In the genomic region with DNA sequence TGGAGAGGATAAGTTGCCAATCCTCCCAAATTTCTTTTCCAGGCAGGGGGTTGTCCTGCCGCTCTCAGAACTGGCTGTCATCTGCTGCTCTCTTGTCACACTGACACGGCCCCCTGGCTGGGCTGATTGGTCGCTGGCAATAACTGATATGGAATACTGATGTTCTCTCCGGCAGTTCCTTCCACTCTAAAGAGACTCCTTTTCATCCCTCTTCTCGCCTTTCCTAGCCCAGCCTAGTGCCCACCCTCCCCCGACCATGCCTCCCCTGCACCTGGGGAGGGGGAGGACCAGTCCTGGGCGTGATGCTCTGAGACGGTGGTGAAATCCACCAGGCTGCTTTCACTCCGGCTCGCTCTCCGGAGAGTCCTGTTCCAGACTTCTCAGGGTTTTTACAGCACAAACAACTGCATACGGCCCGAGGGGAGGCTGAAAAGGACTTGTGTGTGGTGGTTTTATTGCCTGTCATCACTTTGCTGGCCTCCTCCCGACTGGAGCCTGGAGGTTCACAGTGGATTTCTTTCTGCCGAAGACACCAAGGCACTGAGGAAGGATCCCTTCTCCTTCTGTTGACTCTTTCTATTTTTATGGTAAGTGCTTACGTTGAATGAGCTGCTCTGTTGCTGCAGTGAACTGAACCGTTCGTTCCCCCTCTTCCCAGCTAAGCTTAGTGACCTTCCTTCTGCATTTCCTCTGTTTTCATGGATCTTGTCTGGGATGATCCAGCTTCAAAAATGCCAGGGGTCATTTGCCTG, we compare ENCODE assay signal across 9 cellular contexts. TPM values are rescaled to one million over a fixed set of nuclear protein-coding genes. Genes with fewer than 3 reads are reported as not detected.
DNase-seq lines count a peak whose midpoint lies in the region; ATAC-seq, FAIRE-seq and TF ChIP-seq lines count a peak whose summit lies in the region.
"Had no signal": no experiment of that assay in that cellular context is flagged by ENCODE, and none has a peak within 500 bp of the region (broad histone marks: within the 10 kb centered on the region; RNA-seq: fewer than 3 reads in every experiment).

TSS of gene ANO4 (plus strand) at position 336 of the 752 bp plus-strand sequence. CDS start 107,010 bp downstream, outside the sequence.

- H3K9ac ChIP-seq in H1 (replicated peaks in 1 of 4; ENCODE audit: extremely low read depth in 1 of 4, low read depth in 3 of 4, low read length in 3 of 4), result peak within 1 kb of the TSS in 1 of 4 experiments; percentile 37; a peak in 1 of 7 replicates

- no peaks in the 10 kb centered on the region for H4K20me1 ChIP-seq in H1 (replicated peaks in 1 of 2; ENCODE audit: control insufficient read depth in 1 of 2, insufficient read depth in 2 of 2, low read length in 2 of 2)

- peak within 1 kb of the TSS; percentile 60 for H2BK12ac ChIP-seq in H1 (ENCODE audit: low read depth, low read length)

- H3K27ac ChIP-seq in H1 (ENCODE audit: low read depth, low read length) (no peak within 1 kb of the TSS), esophagus squamous epithelium (no peak within 1 kb of the TSS)

- H3K14ac ChIP-seq in H1 (ENCODE audit: insufficient read length), result no peak within 1 kb of the TSS

- peak within 1 kb of the TSS; percentile 64 to 86 for H3K4me2 ChIP-seq in H1 (ENCODE audit: insufficient read depth in 1 of 2, low read depth in 2 of 2, low read length in 2 of 2)

- H2BK120ac ChIP-seq in H1 (replicated peaks; ENCODE audit: low read depth, low read length), result no peak within 1 kb of the TSS

- peaks cover 4 to 17% (median 12%) of the 10 kb centered on the region in 4 experiments for H3K4me1 ChIP-seq in H1 (replicated peaks in 1 of 4; ENCODE audit: control insufficient read depth in 3 of 4, insufficient read depth in 4 of 4, low read length in 3 of 4)
- no peaks in the 10 kb centered on the region for H3K4me1 ChIP-seq in esophagus squamous epithelium

- H4K8ac ChIP-seq in H1 (ENCODE audit: extremely low read depth, insufficient read depth, low read length), result no peak within 1 kb of the TSS

- no peak within 1 kb of the TSS for H4K5ac ChIP-seq in H1 (ENCODE audit: insufficient read length, low read depth, low read length)

- ATAC-seq in GM21737 (IDR thresholded peaks at IDR 0.05; ENCODE audit: unreplicated experiment) (no peak), HG02642 (IDR thresholded peaks at IDR 0.05; ENCODE audit: poor library complexity, unreplicated experiment) (no peak)

- H3K36me3 ChIP-seq in H1 (ENCODE audit: control insufficient read depth in 2 of 4, insufficient read depth in 4 of 4, low read length in 3 of 4) (no peaks in the 10 kb centered on the region), esophagus squamous epithelium (no peaks in the 10 kb centered on the region)

- no peaks in the 10 kb centered on the region for H3K9me3 ChIP-seq in H1 (ENCODE audit: insufficient read depth in 2 of 2, low read depth in 1 of 2, low read length in 1 of 2)
- H3K9me3 ChIP-seq in esophagus squamous epithelium, result no peaks in the 10 kb centered on the region

- TF ChIP-seq EP300 in H1 (IDR thresholded peaks at IDR 0.05; ENCODE audit: borderline replicate concordance in 1 of 2, low read depth in 2 of 2, low read length in 2 of 2), result no peak

- H3K27me3 ChIP-seq in H1 (replicated peaks in 1 of 4; ENCODE audit: control insufficient read depth in 3 of 4, extremely low read depth in 1 of 4, insufficient read depth in 3 of 4, low read length in 3 of 4) (peaks cover 0 to 4% (median under 1%) of the 10 kb centered on the region in 4 experiments; a peak in 3 of 7 replicates), esophagus squamous epithelium (peaks cover 0 to 17% (median 0%) of the 10 kb centered on the region in 4 donors)

- H3K23ac ChIP-seq in H1 (ENCODE audit: insufficient read length), result no peak within 1 kb of the TSS

- POLR2A ChIA-PET in H1 (lab: Charles Lee; ENCODE audit: partially characterized antibody), result no interaction called here

- peak within 1 kb of the TSS; percentile 62 for H3K18ac ChIP-seq in H1 (ENCODE audit: extremely low read depth, low read length)

- TF ChIP-seq CTCF in H1 (IDR thresholded peaks at IDR 0.05; ENCODE audit: control extremely low read depth in 1 of 3, insufficient read depth in 1 of 3, low read depth in 1 of 3, low read length in 3 of 3), result no peak
- TF ChIP-seq CTCF in esophagus squamous epithelium (IDR thresholded peaks at IDR 0.05), result no peak

- H2BK5ac ChIP-seq in H1 (ENCODE audit: low read depth, low read length), result 0 out of 2 replicates have a peak within 1 kb of the TSS, but pooled peaks have one; percentile 28

- no peak within 1 kb of the TSS for H3K4ac ChIP-seq in H1 (replicated peaks; ENCODE audit: insufficient read length, low read depth, low read length)

- H4K91ac ChIP-seq in H1 (replicated peaks; ENCODE audit: insufficient read length, low read length), result no peak within 1 kb of the TSS

- intact Hi-C loops in esophagus squamous epithelium (cut with DNase I), result no loop called here

- TF ChIP-seq POLR2A in H1 (IDR thresholded peaks at IDR 0.05; ENCODE audit: control extremely low read depth in 1 of 2, low read depth in 2 of 2, low read length in 2 of 2) (no peak), esophagus squamous epithelium (IDR thresholded peaks at IDR 0.05) (no peak)

- TF ChIP-seq RAD21 in H1 (IDR thresholded peaks at IDR 0.05 in 1 of 2, conservative IDR thresholded peaks at IDR 0.05 in 1 of 2; ENCODE audit: low read depth in 2 of 2, low read length in 2 of 2), result no peak

- H3K79me1 ChIP-seq in H1 (ENCODE audit: low read depth, low read length), result no peaks in the 10 kb centered on the region

- DNase-seq in COR-L47 (lab: John Stamatoyannopoulos, UW), result peak; percentile 29
- peak; percentile 54 for DNase-seq in NCI-H2227 (lab: John Stamatoyannopoulos, UW; ENCODE audit: unreplicated experiment)
- DNase-seq in H1 (ENCODE audit: low read depth in 1 of 2, low spot score in 2 of 2), result peak in 1 of 2 experiments; percentile 53
- peak in 51 of 56 donors; percentile 2 to 81 (median 54) for DNase-seq in nucleus accumbens (lab: John Stamatoyannopoulos, UW)
- no peak for DNase-seq in kidney tubule cell (ENCODE audit: low spot score)
- no peak for DNase-seq in esophagus squamous epithelium (lab: John Stamatoyannopoulos, UW)
- DNase-seq: activated effector memory CD4-positive, alpha-beta T cell treated with Interleukin-2 at 50 U/mL for 16 hours had no signal

- no peak within 1 kb of the TSS for H2BK15ac ChIP-seq in H1 (ENCODE audit: low read length)

- H2AFZ ChIP-seq in H1 (ENCODE audit: low read length), result peak within 1 kb of the TSS; percentile 54; the same call in 1 of the 2 replicates

- H2BK20ac ChIP-seq in H1 (ENCODE audit: low read length), result no peak within 1 kb of the TSS

- 49% methylated on average over 18 of the region's 18 CpGs; no CpG with 5 or more reads in 1 of the 2 experiments for WGBS in H1 (ENCODE audit: extremely low coverage in 1 of 2, insufficient coverage in 1 of 2, insufficient read length in 1 of 2, insufficient replicate concordance in 2 of 2, low coverage in 1 of 2, low lambda C conversion rate in 2 of 2, missing lambda C conversion rate in 1 of 2), 2 experiments
- 20 to 21% methylated on average over 9 to 14 of the region's 18 CpGs for WGBS in esophagus squamous epithelium, 2 donors

- peak; percentile 36 for FAIRE-seq in H1 (lab: Jason Lieb, UNC)

- CTCF ChIA-PET in H1 (lab: Charles Lee; ENCODE audit: partially characterized antibody), result interaction anchor here (0.8 to 1.5 kb wide), 4 partner anchors 15 to 82 kb away, joined by 3 to 5 read pairs (median 4); no protein-coding TSS in a partner anchor

- H3K4me3 ChIP-seq in H1 (ENCODE audit: extremely low read depth in 1 of 4, insufficient read depth in 2 of 4, low read depth in 3 of 4, low read length in 4 of 4) (peak within 1 kb of the TSS in 3 of 4 experiments; percentile 23 to 46 (median 27); a peak in 4 of 8 replicates), esophagus squamous epithelium (peak within 1 kb of the TSS in 1 of 4 donors; percentile 14)

- no peak within 1 kb of the TSS for H3K56ac ChIP-seq in H1 (replicated peaks; ENCODE audit: insufficient read length, low read depth, low read length)

- H3K23me2 ChIP-seq in H1 (ENCODE audit: low read depth, low read length), result no peaks in the 10 kb centered on the region

- no peak within 1 kb of the TSS for H2AK5ac ChIP-seq in H1 (ENCODE audit: low read depth, low read length)

- H3K79me2 ChIP-seq in H1 (ENCODE audit: control insufficient read depth in 1 of 2, insufficient read depth in 2 of 2, low read length in 2 of 2), result no peaks in the 10 kb centered on the region

TF ChIP-seq in H1, 55 proteins besides CTCF, POLR2A, EP300 and RAD21 (continues in another document):
- TF ChIP-seq CBX5 (IDR thresholded peaks at IDR 0.05; ENCODE audit: low read depth, low read length) (no peak), GABPA (IDR thresholded peaks at IDR 0.05; ENCODE audit: borderline replicate concordance, insufficient read depth, low read length) (no peak), CHD2 (IDR thresholded peaks at IDR 0.05; ENCODE audit: low read length) (no peak), SP2 (IDR thresholded peaks at IDR 0.05; ENCODE audit: low read length) (no peak), YY1 (IDR thresholded peaks at IDR 0.05; ENCODE audit: low read depth, low read length) (no peak), RXRA (IDR thresholded peaks at IDR 0.05; ENCODE audit: insufficient read depth, low read depth, low read length) (no peak), CEBPB (IDR thresholded peaks at IDR 0.05; ENCODE audit: low read depth, low read length) (no peak), CHD1 (IDR thresholded peaks at IDR 0.05; ENCODE audit: low read depth, low read length) (no peak), RBBP5 (IDR thresholded peaks at IDR 0.05; ENCODE audit: borderline replicate concordance, low read depth, low read length) (no peak), GTF2F1 (IDR thresholded peaks at IDR 0.05; ENCODE audit: borderline replicate concordance, low read depth, low read length) (no peak), ATF3 (IDR thresholded peaks at IDR 0.05; ENCODE audit: insufficient read depth, low read depth, low read length) (no peak)

RNA-seq across cellular contexts. Expression of gene ANO4, which starts in this region (rescaled TPM):
- total RNA-seq in H1 (2021; fragmentation: NEBNext Ultra II Directional; extraction: Animal tissue kit (Norgen Biotek cat#: 25700)), result 2.9 and 3.4 TPM in 2 replicates
- polyA plus RNA-seq in H1 (2011; rRNA removed), result 0.67 and 1.1 TPM in 2 replicates
- 0.97 TPM for polyA plus RNA-seq in H1 (2011; cell fraction: cytosol; rRNA removed)
- 2.6 TPM for polyA plus RNA-seq in H1 (2011; cell fraction: nucleus; rRNA removed)
- polyA plus RNA-seq in H1 (2012, experiment 1 of 2), result 0.77 to 1.1 TPM (median 0.84 TPM) in 4 replicates
- not detected for polyA plus RNA-seq in H1 (2012, experiment 2 of 2)
- polyA plus RNA-seq in H1 (2013, experiment 1 of 2), result 1.5 TPM
- polyA plus RNA-seq in H1 (2013, experiment 2 of 2), result 2.2 TPM
- polyA minus RNA-seq in H1 (2011; rRNA and poly(A)+ RNA removed), result 6.7 and 8.2 TPM in 2 replicates
- polyA minus RNA-seq in H1 (2011; cell fraction: cytosol; rRNA and poly(A)+ RNA removed), result 5.5 TPM
- 11.7 TPM for polyA minus RNA-seq in H1 (2011; cell fraction: nucleus; rRNA and poly(A)+ RNA removed)
- total RNA-seq in esophagus squamous epithelium, result under 1 TPM in 1 of 4 donors, not detected in 3; 0.09 TPM

Comparison
In these comparisons a context has a peak if more than half of its experiments do, and no peak if none do; other contexts are left out.
1. DNase-seq: peak in COR-L47 (single experiment), NCI-H2227 (single experiment) and nucleus accumbens (51 of 56); none in kidney tubule cell (single experiment) and esophagus squamous epithelium (single experiment).